In the genomic region with DNA sequence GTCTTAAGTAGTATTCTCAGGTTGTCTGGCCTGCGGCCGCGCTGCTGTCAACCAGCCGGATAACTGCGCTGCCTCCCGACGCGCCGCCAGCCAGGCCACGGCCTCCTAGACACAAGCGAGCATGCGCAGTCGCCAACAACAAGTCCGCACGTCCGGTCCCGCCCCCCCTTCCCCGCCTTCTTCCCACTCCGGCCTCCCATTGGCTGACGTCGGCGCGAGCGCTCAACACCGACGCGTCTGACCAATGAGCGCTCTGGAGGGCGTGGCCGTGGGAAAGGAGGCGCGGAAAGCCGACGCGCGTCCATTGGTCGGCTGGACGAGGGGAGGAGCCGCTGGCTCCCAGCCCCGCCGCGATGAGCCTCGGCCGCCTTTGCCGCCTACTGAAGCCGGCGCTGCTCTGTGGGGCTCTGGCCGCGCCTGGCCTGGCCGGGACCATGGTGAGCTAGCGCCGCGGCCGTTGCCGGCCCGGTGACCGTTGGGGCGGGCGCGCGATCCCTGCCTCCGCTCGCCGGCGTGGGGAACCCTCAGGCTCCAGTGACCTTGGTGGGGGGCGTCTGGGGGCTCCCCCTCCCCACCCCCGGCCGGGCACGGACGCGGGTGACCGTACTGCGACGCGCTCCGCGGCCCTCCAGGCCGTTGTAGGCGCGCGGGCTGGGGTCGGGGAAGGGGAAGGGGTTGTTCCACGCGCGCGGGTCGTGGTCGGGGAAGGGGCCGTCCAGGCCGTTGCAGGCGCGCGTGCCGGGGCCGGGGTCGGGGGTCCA, we compare ENCODE assay signal across 8 cellular contexts.
DNase-seq lines count a peak whose midpoint lies in the region; ATAC-seq lines count a peak whose summit lies in the region.

A gene with protein sequence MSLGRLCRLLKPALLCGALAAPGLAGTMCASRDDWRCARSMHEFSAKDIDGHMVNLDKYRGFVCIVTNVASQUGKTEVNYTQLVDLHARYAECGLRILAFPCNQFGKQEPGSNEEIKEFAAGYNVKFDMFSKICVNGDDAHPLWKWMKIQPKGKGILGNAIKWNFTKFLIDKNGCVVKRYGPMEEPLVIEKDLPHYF (plus strand): TSS at position 304 of the 761 bp plus-strand sequence. CDS start 50 bp downstream, at position 354.

- peak within 1 kb of the TSS; percentile 95 for H3K27ac ChIP-seq in cingulate gyrus (ENCODE audit: low read depth, low read length)

- ATAC-seq in HG03442 (IDR thresholded peaks at IDR 0.05; ENCODE audit: unreplicated experiment), result peak; percentile 65

- DNase-seq in Ammon's horn (ENCODE audit: low spot score) (peak; percentile 100), GM19238 (ENCODE audit: insufficient read length, low spot score) (peak; percentile 100), NCI-H524 treated with DMSO at 0.1 percent for 48 hours (lab: John Stamatoyannopoulos, UW) (peak; percentile 90), kidney tubule cell (ENCODE audit: low spot score) (peak; percentile 99)
- DNase-seq in activated CD4-positive, alpha-beta T cell treated with anti-CD3 and anti-CD28 coated beads for 4 hours, result peak; percentile 98 to 99
- DNase-seq in stimulated activated CD4-positive, alpha-beta T cell treated with anti-CD3 and anti-CD28 coated beads, Interleukin-1b, Interleukin-23, amount 100 ng/mL, for 24 hours (ENCODE audit: low read depth in 4 of 4, low spot score in 1 of 4), result peak; percentile 92 to 98 (median 96)

Comparison
In these comparisons a context has a peak if more than half of its experiments do, and no peak if none do; other contexts are left out.
1. Peak in every context shown above with its lines: DNase-seq, ATAC-seq and H3K27ac ChIP-seq.